ENCODE assay signal across 1 cellular context in the genomic region with DNA sequence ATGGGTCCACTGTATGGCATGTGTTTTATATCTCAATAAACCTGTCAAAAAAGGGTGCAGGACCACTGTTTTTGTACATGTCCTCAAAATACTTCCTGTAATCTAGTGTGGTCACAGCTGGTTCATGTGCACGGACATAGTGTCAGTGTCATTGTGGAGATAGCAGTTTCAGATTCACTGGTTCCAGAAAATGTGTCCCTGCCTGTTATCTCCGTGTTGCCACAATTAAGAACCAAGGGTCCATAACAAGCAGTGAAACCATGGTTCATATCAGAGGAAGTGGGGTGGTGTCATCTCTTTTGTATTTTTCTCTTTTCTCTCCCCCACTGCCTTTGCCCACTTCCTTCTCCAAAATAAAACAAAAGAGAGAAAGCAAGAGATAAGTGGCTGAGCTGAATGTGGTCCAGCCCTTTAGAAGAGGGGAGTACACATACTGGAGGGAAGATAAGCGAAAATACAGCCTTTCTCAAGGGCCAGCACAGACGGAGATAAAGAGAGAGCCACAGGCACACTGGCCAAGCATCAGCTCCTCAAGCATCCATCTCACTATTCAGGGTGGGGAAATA.
TF ChIP-seq lines count a peak whose summit lies in the region.

No MANE protein-coding gene starts in this region.

TF ChIP-seq in K562, 482 proteins besides CTCF, POLR2A, EP300 and RAD21 (continued from another document and continues in another):
- TF ChIP-seq, protein P1, sequence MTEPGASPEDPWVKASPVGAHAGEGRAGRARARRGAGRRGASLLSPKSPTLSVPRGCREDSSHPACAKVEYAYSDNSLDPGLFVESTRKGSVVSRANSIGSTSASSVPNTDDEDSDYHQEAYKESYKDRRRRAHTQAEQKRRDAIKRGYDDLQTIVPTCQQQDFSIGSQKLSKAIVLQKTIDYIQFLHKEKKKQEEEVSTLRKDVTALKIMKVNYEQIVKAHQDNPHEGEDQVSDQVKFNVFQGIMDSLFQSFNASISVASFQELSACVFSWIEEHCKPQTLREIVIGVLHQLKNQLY (CRISPR knock-in tag; conservative IDR thresholded peaks at IDR 0.05), result no peak
- no peak for TF ChIP-seq SRSF9 (IDR thresholded peaks at IDR 0.05; ENCODE audit: borderline replicate concordance, low read depth, low read length)
- TF ChIP-seq MEF2A (IDR thresholded peaks at IDR 0.05; ENCODE audit: control insufficient read depth, low read depth, low read length), result no peak
- TF ChIP-seq DPF2 (IDR thresholded peaks at IDR 0.05), result peak; percentile 90
- TF ChIP-seq ZNF551 (CRISPR knock-in tag; IDR thresholded peaks at IDR 0.05), result no peak
- no peak for TF ChIP-seq ZNF76 (CRISPR knock-in tag; IDR thresholded peaks at IDR 0.05; ENCODE audit: borderline replicate concordance)
- TF ChIP-seq, protein P2, sequence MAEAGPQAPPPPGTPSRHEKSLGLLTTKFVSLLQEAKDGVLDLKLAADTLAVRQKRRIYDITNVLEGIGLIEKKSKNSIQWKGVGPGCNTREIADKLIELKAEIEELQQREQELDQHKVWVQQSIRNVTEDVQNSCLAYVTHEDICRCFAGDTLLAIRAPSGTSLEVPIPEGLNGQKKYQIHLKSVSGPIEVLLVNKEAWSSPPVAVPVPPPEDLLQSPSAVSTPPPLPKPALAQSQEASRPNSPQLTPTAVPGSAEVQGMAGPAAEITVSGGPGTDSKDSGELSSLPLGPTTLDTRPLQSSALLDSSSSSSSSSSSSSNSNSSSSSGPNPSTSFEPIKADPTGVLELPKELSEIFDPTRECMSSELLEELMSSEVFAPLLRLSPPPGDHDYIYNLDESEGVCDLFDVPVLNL (CRISPR knock-in tag; IDR thresholded peaks at IDR 0.05; ENCODE audit: low read depth), result no peak
- TF ChIP-seq NFE2 (IDR thresholded peaks at IDR 0.05; ENCODE audit: low read depth), result peak; percentile 2; the same call in 1 of the 2 replicates
- TF ChIP-seq, protein P3, sequence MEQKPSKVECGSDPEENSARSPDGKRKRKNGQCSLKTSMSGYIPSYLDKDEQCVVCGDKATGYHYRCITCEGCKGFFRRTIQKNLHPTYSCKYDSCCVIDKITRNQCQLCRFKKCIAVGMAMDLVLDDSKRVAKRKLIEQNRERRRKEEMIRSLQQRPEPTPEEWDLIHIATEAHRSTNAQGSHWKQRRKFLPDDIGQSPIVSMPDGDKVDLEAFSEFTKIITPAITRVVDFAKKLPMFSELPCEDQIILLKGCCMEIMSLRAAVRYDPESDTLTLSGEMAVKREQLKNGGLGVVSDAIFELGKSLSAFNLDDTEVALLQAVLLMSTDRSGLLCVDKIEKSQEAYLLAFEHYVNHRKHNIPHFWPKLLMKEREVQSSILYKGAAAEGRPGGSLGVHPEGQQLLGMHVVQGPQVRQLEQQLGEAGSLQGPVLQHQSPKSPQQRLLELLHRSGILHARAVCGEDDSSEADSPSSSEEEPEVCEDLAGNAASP (IDR thresholded peaks at IDR 0.05), result peak; percentile 42; the same call in 1 of the 2 replicates
- TF ChIP-seq HNRNPH1 (optimal IDR thresholded peaks at IDR 0.05; ENCODE audit: low read depth, low read length), result no peak
- TF ChIP-seq, protein P4, sequence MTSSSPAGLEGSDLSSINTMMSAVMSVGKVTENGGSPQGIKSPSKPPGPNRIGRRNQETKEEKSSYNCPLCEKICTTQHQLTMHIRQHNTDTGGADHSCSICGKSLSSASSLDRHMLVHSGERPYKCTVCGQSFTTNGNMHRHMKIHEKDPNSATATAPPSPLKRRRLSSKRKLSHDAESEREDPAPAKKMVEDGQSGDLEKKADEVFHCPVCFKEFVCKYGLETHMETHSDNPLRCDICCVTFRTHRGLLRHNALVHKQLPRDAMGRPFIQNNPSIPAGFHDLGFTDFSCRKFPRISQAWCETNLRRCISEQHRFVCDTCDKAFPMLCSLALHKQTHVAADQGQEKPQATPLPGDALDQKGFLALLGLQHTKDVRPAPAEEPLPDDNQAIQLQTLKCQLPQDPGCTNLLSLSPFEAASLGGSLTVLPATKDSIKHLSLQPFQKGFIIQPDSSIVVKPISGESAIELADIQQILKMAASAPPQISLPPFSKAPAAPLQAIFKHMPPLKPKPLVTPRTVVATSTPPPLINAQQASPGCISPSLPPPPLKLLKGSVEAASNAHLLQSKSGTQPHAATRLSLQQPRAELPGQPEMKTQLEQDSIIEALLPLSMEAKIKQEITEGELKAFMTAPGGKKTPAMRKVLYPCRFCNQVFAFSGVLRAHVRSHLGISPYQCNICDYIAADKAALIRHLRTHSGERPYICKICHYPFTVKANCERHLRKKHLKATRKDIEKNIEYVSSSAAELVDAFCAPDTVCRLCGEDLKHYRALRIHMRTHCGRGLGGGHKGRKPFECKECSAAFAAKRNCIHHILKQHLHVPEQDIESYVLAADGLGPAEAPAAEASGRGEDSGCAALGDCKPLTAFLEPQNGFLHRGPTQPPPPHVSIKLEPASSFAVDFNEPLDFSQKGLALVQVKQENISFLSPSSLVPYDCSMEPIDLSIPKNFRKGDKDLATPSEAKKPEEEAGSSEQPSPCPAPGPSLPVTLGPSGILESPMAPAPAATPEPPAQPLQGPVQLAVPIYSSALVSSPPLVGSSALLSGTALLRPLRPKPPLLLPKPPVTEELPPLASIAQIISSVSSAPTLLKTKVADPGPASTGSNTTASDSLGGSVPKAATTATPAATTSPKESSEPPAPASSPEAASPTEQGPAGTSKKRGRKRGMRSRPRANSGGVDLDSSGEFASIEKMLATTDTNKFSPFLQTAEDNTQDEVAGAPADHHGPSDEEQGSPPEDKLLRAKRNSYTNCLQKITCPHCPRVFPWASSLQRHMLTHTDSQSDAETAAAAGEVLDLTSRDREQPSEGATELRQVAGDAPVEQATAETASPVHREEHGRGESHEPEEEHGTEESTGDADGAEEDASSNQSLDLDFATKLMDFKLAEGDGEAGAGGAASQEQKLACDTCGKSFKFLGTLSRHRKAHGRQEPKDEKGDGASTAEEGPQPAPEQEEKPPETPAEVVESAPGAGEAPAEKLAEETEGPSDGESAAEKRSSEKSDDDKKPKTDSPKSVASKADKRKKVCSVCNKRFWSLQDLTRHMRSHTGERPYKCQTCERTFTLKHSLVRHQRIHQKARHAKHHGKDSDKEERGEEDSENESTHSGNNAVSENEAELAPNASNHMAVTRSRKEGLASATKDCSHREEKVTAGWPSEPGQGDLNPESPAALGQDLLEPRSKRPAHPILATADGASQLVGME (CRISPR knock-in tag; IDR thresholded peaks at IDR 0.05), result peak; percentile 86; the same call in 1 of the 2 replicates
- peak; percentile 81; the same call in 1 of the 2 replicates for TF ChIP-seq POLR2AphosphoS5 (IDR thresholded peaks at IDR 0.05; ENCODE audit: control insufficient read depth, insufficient read depth, low read depth, low read length)
- TF ChIP-seq CREBBP (IDR thresholded peaks at IDR 0.05; ENCODE audit: low read depth, low read length), result no peak
- TF ChIP-seq ZSCAN29 (IDR thresholded peaks at IDR 0.05), result no peak
- TF ChIP-seq, protein P5, sequence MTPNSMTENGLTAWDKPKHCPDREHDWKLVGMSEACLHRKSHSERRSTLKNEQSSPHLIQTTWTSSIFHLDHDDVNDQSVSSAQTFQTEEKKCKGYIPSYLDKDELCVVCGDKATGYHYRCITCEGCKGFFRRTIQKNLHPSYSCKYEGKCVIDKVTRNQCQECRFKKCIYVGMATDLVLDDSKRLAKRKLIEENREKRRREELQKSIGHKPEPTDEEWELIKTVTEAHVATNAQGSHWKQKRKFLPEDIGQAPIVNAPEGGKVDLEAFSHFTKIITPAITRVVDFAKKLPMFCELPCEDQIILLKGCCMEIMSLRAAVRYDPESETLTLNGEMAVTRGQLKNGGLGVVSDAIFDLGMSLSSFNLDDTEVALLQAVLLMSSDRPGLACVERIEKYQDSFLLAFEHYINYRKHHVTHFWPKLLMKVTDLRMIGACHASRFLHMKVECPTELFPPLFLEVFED (CRISPR knock-in tag; conservative IDR thresholded peaks at IDR 0.05), result no peak
- no peak for TF ChIP-seq MXI1 (IDR thresholded peaks at IDR 0.05; ENCODE audit: low read depth, low read length)
- no peak for TF ChIP-seq ZNF212 (CRISPR knock-in tag; IDR thresholded peaks at IDR 0.05)
- no peak for TF ChIP-seq TAF1 (IDR thresholded peaks at IDR 0.05; ENCODE audit: control insufficient read depth, extremely low read depth, insufficient read depth, low read length, severe bottlenecking)
- TF ChIP-seq STAG1 (CRISPR knock-in tag; IDR thresholded peaks at IDR 0.05; ENCODE audit: borderline replicate concordance), result no peak
- TF ChIP-seq, protein P6, sequence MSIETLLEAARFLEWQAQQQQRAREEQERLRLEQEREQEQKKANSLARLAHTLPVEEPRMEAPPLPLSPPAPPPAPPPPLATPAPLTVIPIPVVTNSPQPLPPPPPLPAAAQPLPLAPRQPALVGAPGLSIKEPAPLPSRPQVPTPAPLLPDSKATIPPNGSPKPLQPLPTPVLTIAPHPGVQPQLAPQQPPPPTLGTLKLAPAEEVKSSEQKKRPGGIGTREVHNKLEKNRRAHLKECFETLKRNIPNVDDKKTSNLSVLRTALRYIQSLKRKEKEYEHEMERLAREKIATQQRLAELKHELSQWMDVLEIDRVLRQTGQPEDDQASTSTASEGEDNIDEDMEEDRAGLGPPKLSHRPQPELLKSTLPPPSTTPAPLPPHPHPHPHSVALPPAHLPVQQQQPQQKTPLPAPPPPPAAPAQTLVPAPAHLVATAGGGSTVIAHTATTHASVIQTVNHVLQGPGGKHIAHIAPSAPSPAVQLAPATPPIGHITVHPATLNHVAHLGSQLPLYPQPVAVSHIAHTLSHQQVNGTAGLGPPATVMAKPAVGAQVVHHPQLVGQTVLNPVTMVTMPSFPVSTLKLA (conservative IDR thresholded peaks at IDR 0.05), result peak; percentile 51 to 79; a peak in 3 of 4 replicates
- TF ChIP-seq, protein P7, sequence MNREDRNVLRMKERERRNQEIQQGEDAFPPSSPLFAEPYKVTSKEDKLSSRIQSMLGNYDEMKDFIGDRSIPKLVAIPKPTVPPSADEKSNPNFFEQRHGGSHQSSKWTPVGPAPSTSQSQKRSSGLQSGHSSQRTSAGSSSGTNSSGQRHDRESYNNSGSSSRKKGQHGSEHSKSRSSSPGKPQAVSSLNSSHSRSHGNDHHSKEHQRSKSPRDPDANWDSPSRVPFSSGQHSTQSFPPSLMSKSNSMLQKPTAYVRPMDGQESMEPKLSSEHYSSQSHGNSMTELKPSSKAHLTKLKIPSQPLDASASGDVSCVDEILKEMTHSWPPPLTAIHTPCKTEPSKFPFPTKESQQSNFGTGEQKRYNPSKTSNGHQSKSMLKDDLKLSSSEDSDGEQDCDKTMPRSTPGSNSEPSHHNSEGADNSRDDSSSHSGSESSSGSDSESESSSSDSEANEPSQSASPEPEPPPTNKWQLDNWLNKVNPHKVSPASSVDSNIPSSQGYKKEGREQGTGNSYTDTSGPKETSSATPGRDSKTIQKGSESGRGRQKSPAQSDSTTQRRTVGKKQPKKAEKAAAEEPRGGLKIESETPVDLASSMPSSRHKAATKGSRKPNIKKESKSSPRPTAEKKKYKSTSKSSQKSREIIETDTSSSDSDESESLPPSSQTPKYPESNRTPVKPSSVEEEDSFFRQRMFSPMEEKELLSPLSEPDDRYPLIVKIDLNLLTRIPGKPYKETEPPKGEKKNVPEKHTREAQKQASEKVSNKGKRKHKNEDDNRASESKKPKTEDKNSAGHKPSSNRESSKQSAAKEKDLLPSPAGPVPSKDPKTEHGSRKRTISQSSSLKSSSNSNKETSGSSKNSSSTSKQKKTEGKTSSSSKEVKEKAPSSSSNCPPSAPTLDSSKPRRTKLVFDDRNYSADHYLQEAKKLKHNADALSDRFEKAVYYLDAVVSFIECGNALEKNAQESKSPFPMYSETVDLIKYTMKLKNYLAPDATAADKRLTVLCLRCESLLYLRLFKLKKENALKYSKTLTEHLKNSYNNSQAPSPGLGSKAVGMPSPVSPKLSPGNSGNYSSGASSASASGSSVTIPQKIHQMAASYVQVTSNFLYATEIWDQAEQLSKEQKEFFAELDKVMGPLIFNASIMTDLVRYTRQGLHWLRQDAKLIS (CRISPR knock-in tag; IDR thresholded peaks at IDR 0.05), result no peak
- no peak for TF ChIP-seq CBX2 (IDR thresholded peaks at IDR 0.05; ENCODE audit: insufficient read depth, low read length, poor library complexity, severe bottlenecking)
- no peak for TF ChIP-seq ARHGAP35 (IDR thresholded peaks at IDR 0.05; ENCODE audit: partially characterized antibody)
- TF ChIP-seq TOE1 (IDR thresholded peaks at IDR 0.05; ENCODE audit: borderline replicate concordance), result 0 out of 2 replicates have a peak, but pooled peaks have one; percentile 18
- no peak for TF ChIP-seq TOE1 (CRISPR knock-in tag; IDR thresholded peaks at IDR 0.05; ENCODE audit: borderline replicate concordance, low read depth)
- TF ChIP-seq, protein P8, sequence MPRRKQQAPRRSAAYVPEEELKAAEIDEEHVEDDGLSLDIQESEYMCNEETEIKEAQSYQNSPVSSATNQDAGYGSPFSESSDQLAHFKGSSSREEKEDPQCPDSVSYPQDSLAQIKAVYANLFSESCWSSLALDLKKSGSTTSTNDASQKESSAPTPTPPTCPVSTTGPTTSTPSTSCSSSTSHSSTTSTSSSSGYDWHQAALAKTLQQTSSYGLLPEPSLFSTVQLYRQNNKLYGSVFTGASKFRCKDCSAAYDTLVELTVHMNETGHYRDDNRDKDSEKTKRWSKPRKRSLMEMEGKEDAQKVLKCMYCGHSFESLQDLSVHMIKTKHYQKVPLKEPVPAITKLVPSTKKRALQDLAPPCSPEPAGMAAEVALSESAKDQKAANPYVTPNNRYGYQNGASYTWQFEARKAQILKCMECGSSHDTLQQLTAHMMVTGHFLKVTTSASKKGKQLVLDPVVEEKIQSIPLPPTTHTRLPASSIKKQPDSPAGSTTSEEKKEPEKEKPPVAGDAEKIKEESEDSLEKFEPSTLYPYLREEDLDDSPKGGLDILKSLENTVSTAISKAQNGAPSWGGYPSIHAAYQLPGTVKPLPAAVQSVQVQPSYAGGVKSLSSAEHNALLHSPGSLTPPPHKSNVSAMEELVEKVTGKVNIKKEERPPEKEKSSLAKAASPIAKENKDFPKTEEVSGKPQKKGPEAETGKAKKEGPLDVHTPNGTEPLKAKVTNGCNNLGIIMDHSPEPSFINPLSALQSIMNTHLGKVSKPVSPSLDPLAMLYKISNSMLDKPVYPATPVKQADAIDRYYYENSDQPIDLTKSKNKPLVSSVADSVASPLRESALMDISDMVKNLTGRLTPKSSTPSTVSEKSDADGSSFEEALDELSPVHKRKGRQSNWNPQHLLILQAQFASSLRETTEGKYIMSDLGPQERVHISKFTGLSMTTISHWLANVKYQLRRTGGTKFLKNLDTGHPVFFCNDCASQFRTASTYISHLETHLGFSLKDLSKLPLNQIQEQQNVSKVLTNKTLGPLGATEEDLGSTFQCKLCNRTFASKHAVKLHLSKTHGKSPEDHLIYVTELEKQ (CRISPR knock-in tag; IDR thresholded peaks at IDR 0.05), result no peak
- no peak; the same call in none of the 2 replicates for TF ChIP-seq ZNF766 (CRISPR knock-in tag; conservative IDR thresholded peaks at IDR 0.05)
- TF ChIP-seq HDAC8 (tag; IDR thresholded peaks at IDR 0.05), result no peak
- TF ChIP-seq SP2 (IDR thresholded peaks at IDR 0.05; ENCODE audit: extremely low read depth, low read depth, low read length, poor library complexity, severe bottlenecking), result no peak
- no peak for TF ChIP-seq ZBTB1 (CRISPR knock-in tag; IDR thresholded peaks at IDR 0.05; ENCODE audit: borderline replicate concordance, low read depth)
- no peak for TF ChIP-seq EHMT2 (IDR thresholded peaks at IDR 0.05)
- TF ChIP-seq, protein P9, sequence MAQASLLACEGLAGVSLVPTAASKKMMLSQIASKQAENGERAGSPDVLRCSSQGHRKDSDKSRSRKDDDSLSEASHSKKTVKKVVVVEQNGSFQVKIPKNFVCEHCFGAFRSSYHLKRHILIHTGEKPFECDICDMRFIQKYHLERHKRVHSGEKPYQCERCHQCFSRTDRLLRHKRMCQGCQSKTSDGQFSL (CRISPR knock-in tag; IDR thresholded peaks at IDR 0.05), result no peak
- TF ChIP-seq, protein P9 (tag; IDR thresholded peaks at IDR 0.05), result no peak; a peak in 1 of 4 replicates
- no peak for TF ChIP-seq MCM7 (IDR thresholded peaks at IDR 0.05)
- TF ChIP-seq ZSCAN32 (CRISPR knock-in tag; IDR thresholded peaks at IDR 0.05), result no peak
- TF ChIP-seq GTF2F1 (IDR thresholded peaks at IDR 0.05; ENCODE audit: low read depth, low read length), result no peak
